ENCODE assay signal across 8 cellular contexts in the genomic region with DNA sequence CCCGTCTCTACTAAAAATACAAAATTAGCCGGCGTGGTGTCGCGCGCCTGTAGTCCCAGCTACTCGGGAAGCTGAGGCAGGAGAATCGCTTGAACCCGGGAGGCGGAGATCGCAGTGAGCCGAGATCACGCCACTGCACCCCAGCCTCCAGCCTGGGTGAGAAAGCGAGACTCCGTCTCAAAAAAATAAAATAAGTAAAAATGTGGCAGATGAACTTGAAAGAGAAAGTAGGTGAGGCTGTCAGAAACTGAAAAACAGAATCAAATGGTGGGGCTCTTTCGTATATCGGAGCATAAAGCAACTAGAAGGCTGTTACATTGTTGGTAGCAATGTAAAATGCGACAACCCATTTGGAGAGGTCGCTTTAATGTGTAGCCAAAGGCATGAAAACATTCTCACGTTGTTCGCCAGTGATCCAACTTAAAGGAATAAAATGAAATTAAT. TPM values are rescaled to one million over a fixed set of nuclear protein-coding genes. Genes with fewer than 3 reads are reported as not detected.
DNase-seq lines count a peak whose midpoint lies in the region; FAIRE-seq and TF ChIP-seq lines count a peak whose summit lies in the region.

No MANE protein-coding gene starts in this region.

- H4K20me1 ChIP-seq in astrocyte (ENCODE audit: insufficient read depth, low read length) = peaks cover 21% of the 10 kb centered on the region

- H3K9ac ChIP-seq in astrocyte (ENCODE audit: low read length) = peak overlapping the region; percentile 92

- peak overlapping the region; percentile 60 for H2AFZ ChIP-seq in astrocyte (ENCODE audit: low read depth, low read length)

- DNase-seq in DMS 273 (lab: John Stamatoyannopoulos, UW; ENCODE audit: unreplicated experiment) = peak; percentile 9
- DNase-seq in DMS 273 treated with DMSO at 0.1 percent for 48 hours (lab: John Stamatoyannopoulos, UW) = no peak
- peak; percentile 8 for DNase-seq in HS-5 (ENCODE audit: low read depth)
- no peak for DNase-seq in astrocyte (ENCODE audit: low read depth)
- DNase-seq in kidney tubule cell (ENCODE audit: low spot score) = peak; percentile 24
- peak; percentile 32 for DNase-seq in superior temporal gyrus (ENCODE audit: extremely low spot score)
- DNase-seq in UCSD-AML1 (lab: John Stamatoyannopoulos, UW; ENCODE audit: unreplicated experiment) = no peak
- DNase-seq in NCI-H524 treated with DMSO at 0.1 percent for 48 hours (lab: John Stamatoyannopoulos, UW) = no peak

- peaks cover 18% of the 10 kb centered on the region for H3K4me1 Mint-ChIP-seq in astrocyte (ENCODE audit: low read depth, unreplicated experiment)

- peaks cover 4% of the 10 kb centered on the region for H3K9me3 ChIP-seq in astrocyte (ENCODE audit: insufficient read depth, low read depth, low read length)

- peaks cover 10% of the 10 kb centered on the region for H3K36me3 ChIP-seq in astrocyte (ENCODE audit: insufficient read depth, low read length)

- peak overlapping the region; percentile 91 for H3K27ac ChIP-seq in astrocyte (ENCODE audit: low read depth, low read length)

- peak overlapping the region; percentile 81 for H3K4me3 ChIP-seq in astrocyte (ENCODE audit: insufficient read depth, low read depth, low read length)

- H3K4me1 ChIP-seq in astrocyte (ENCODE audit: insufficient read depth, low read length) = peaks cover 7% of the 10 kb centered on the region

- peak overlapping the region; percentile 97 for H3K4me3 Mint-ChIP-seq in astrocyte (ENCODE audit: unreplicated experiment)

- peak overlapping the region; percentile 95 for H3K27ac Mint-ChIP-seq in astrocyte (ENCODE audit: unreplicated experiment)

- H3K27me3 Mint-ChIP-seq in astrocyte (ENCODE audit: low read depth, unreplicated experiment) = no peaks in the 10 kb centered on the region

- H3K79me2 ChIP-seq in astrocyte (ENCODE audit: insufficient read depth, low read length) = peaks cover 42% of the 10 kb centered on the region

- H3K9me3 Mint-ChIP-seq in astrocyte (ENCODE audit: unreplicated experiment) = peaks cover 13% of the 10 kb centered on the region

- H3K27me3 ChIP-seq in astrocyte (ENCODE audit: insufficient read depth, low read length) = no peaks in the 10 kb centered on the region

- peak overlapping the region; percentile 84 for H3K4me2 ChIP-seq in astrocyte (ENCODE audit: low read length)

- H3K36me3 Mint-ChIP-seq in astrocyte (ENCODE audit: low read depth, unreplicated experiment) = peaks cover 7% of the 10 kb centered on the region

- FAIRE-seq in astrocyte (lab: Jason Lieb, UNC) = no peak

- TF ChIP-seq CTCF in astrocyte (IDR thresholded peaks at IDR 0.05; ENCODE audit: insufficient read depth, low read depth, low read length) = no peak

RNA-seq across cellular contexts. Expression of a gene that starts 0.8 kb away (rescaled TPM):
- total RNA-seq in astrocyte = 45.9 and 49.2 TPM in 2 replicates

RNA-seq across cellular contexts. Expression of a gene that starts 35.2 kb away (rescaled TPM):
- 45.1 and 45.7 TPM in 2 replicates for total RNA-seq in astrocyte

Comparison
In these comparisons a context has a peak if more than half of its experiments do, and no peak if none do; other contexts are left out.
1. DNase-seq: peak in DMS 273 (single experiment), HS-5 (single experiment), kidney tubule cell (single experiment) and superior temporal gyrus (single experiment); none in DMS 273 treated with DMSO at 0.1 percent for 48 hours (single experiment), astrocyte (single experiment), UCSD-AML1 (single experiment) and NCI-H524 treated with DMSO at 0.1 percent for 48 hours (single experiment).